In genomic region chr7:132161231-132161915, GRCh38 we compare ENCODE assay signal across 16 cellular contexts.
DNase-seq lines count a peak whose midpoint lies in the region; ATAC-seq, FAIRE-seq and TF ChIP-seq lines count a peak whose summit lies in the region.
"Had no signal": no experiment of that assay in that cellular context is flagged by ENCODE, and none has a peak within 500 bp of the region (broad histone marks: within the 10 kb centered on the region; RNA-seq: fewer than 3 reads in every experiment).

No MANE protein-coding gene starts in this region.

- TF ChIP-seq POLR2A in K562 (conservative IDR thresholded peaks at IDR 0.05) (no peak), GM12892 (IDR thresholded peaks at IDR 0.05; ENCODE audit: low read depth, low read length) (no peak)

- peaks cover 15 to 73% of the 10 kb centered on the region in 2 experiments; a peak in 4 of 5 replicates for H3K27me3 ChIP-seq in K562 (ENCODE audit: control insufficient read depth in 2 of 2, insufficient read depth in 2 of 2, low read length in 2 of 2)

- no peak overlapping the region for H3K27ac Mint-ChIP-seq in activated CD4-positive, alpha-beta T cell treated with anti-CD3 and anti-CD28 coated beads for 36 hours
- H3K27ac Mint-ChIP-seq in T-helper 17 cell: no peak overlapping the region
- H3K27ac Mint-ChIP-seq: stimulated activated naive CD8-positive, alpha-beta T cell treated with anti-CD3 and anti-CD28 coated beads, Interleukin-15, Interleukin-2, amounts not matched to agents 100 ng/mL and 50 ng/mL, for 24 hours had no signal

- H3K9ac ChIP-seq in K562 (ENCODE audit: insufficient read depth in 1 of 2, low read depth in 2 of 2, low read length in 2 of 2): no peak overlapping the region

- H3K79me2 ChIP-seq in K562 (ENCODE audit: control insufficient read depth, insufficient read depth, low read length): no peaks in the 10 kb centered on the region

- no peak overlapping the region for H3K4me2 ChIP-seq in K562 (ENCODE audit: insufficient read depth, low read length)

- peak; percentile 17 for DNase-seq in DMS53 (lab: John Stamatoyannopoulos, UW)
- DNase-seq in DMS53 treated with DMSO at 0.1 percent for 48 hours (lab: John Stamatoyannopoulos, UW; ENCODE audit: unreplicated experiment): no peak
- peak in 1 of 4 experiments; percentile 18 for DNase-seq in K562 (ENCODE audit: extremely low read depth in 1 of 4, low spot score in 3 of 4)
- DNase-seq in kidney tubule cell (ENCODE audit: low spot score): peak; percentile 17
- peak in 30 of 49 donors; percentile 4 to 68 (median 30) for DNase-seq in substantia nigra (lab: John Stamatoyannopoulos, UW)
- DNase-seq in activated CD4-positive, alpha-beta T cell treated with anti-CD3 and anti-CD28 coated beads for 36 hours: no peak
- no peak for DNase-seq in T-helper 17 cell
- DNase-seq in GM12892 (ENCODE audit: insufficient read length): no peak
- DNase-seq: 8988T; activated naive CD4-positive, alpha-beta T cell; naive thymus-derived CD8-positive, alpha-beta T cell; NCI-H2107; NK-92 treated with Interleukin-12 subunit alpha and Interleukin-12 subunit beta, amount 100 ng/mL, for 24 hours had no signal

- no peak for TF ChIP-seq CTCF in K562 (IDR thresholded peaks at IDR 0.05 in 2 of 3, conservative IDR thresholded peaks at IDR 0.05 in 1 of 3; ENCODE audit: insufficient read depth in 2 of 3, low read depth in 1 of 3, low read length in 3 of 3)

- in situ Hi-C loops in K562 (cut with MboI): no loop called here

- POLR2A ChIA-PET in K562 (lab: Yijun Ruan, JAX): interaction anchor here (1.2 to 1.8 kb wide), 2 partner anchors 8 to 11 kb away, joined by 5 to 7 read pairs; no protein-coding TSS in a partner anchor
- POLR2A ChIA-PET in activated CD4-positive, alpha-beta T cell treated with anti-CD3 and anti-CD28 coated beads for 36 hours (lab: Charles Lee): no interaction called here

- H2AFZ ChIP-seq in K562 (ENCODE audit: low read depth, low read length): no peak overlapping the region

- under 1% methylated on average over 17 of the region's 17 CpGs for WGBS in K562 (ENCODE audit: insufficient coverage, low coverage, missing lambda C conversion rate)

- H3K36me3 ChIP-seq in K562 (ENCODE audit: control insufficient read depth, insufficient read depth, low read length): no peaks in the 10 kb centered on the region

- FAIRE-seq in K562 (lab: Jason Lieb, UNC) (peak; percentile 19), GM12892 (lab: Jason Lieb, UNC) (no peak)
- FAIRE-seq: endometrium, islet of Langerhans had no signal

- no peak for TF ChIP-seq RAD21 in K562 (CRISPR knock-in tag; conservative IDR thresholded peaks at IDR 0.05 in 1 of 2, IDR thresholded peaks at IDR 0.05 in 1 of 2)

- H3K4me1 ChIP-seq in K562 (replicated peaks in 1 of 2; ENCODE audit: control insufficient read depth in 2 of 2, insufficient read depth in 2 of 2, low read length in 2 of 2): peaks cover 6 to 11% of the 10 kb centered on the region in 2 experiments; a peak in 4 of 5 replicates

- ATAC-seq in K562 (no peak), T-helper 17 cell (no peak)
- ATAC-seq in activated CD4-positive, alpha-beta T cell treated with anti-CD3 and anti-CD28 coated beads for 36 hours: no peak
- ATAC-seq: naive thymus-derived CD8-positive, alpha-beta T cell had no signal

- intact Hi-C loops in K562 (cut with micrococcal nuclease): no loop called here
- intact Hi-C loops in activated CD4-positive, alpha-beta T cell treated with anti-CD3 and anti-CD28 coated beads for 36 hours (cut with DNase I, micrococcal nuclease): no loop called here

- H3K9me3 Mint-ChIP-seq in activated CD4-positive, alpha-beta T cell treated with anti-CD3 and anti-CD28 coated beads for 36 hours (ENCODE audit: low read depth): no peaks in the 10 kb centered on the region
- H3K9me3 Mint-ChIP-seq: naive thymus-derived CD8-positive, alpha-beta T cell; stimulated activated naive CD8-positive, alpha-beta T cell treated with anti-CD3 and anti-CD28 coated beads, Interleukin-15, Interleukin-2, amounts not matched to agents 100 ng/mL and 50 ng/mL, for 24 hours had no signal

- H4K20me1 ChIP-seq in K562 (replicated peaks; ENCODE audit: control insufficient read depth, insufficient read depth, low read length): peaks cover 27% of the 10 kb centered on the region

- CTCF ChIA-PET in K562 (lab: Yijun Ruan, JAX; ENCODE audit: low intra/inter-chr PET ratio): no interaction called here
- CTCF ChIA-PET in activated CD4-positive, alpha-beta T cell treated with anti-CD3 and anti-CD28 coated beads for 36 hours (lab: Charles Lee): no interaction called here

- H3K4me3 Mint-ChIP-seq in activated CD4-positive, alpha-beta T cell treated with anti-CD3 and anti-CD28 coated beads for 36 hours: no peak overlapping the region
- no peak overlapping the region for H3K4me3 Mint-ChIP-seq in T-helper 17 cell
- H3K4me3 Mint-ChIP-seq: naive thymus-derived CD8-positive, alpha-beta T cell; stimulated activated naive CD8-positive, alpha-beta T cell treated with anti-CD3 and anti-CD28 coated beads, Interleukin-15, Interleukin-2, amounts not matched to agents 100 ng/mL and 50 ng/mL, for 24 hours had no signal

- no peak overlapping the region for H3K27ac ChIP-seq in K562 (ENCODE audit: extremely low read depth, low read depth, low read length)
- H3K27ac ChIP-seq in substantia nigra (ENCODE audit: low read depth, low read length, poor library complexity, severe bottlenecking): no peak overlapping the region

- H3K27me3 Mint-ChIP-seq in activated CD4-positive, alpha-beta T cell treated with anti-CD3 and anti-CD28 coated beads for 36 hours: peaks cover 3% of the 10 kb centered on the region
- H3K27me3 Mint-ChIP-seq in T-helper 17 cell: peaks cover 29% of the 10 kb centered on the region
- H3K27me3 Mint-ChIP-seq: stimulated activated naive CD8-positive, alpha-beta T cell treated with anti-CD3 and anti-CD28 coated beads, Interleukin-15, Interleukin-2, amounts not matched to agents 100 ng/mL and 50 ng/mL, for 24 hours had no signal

- H3K36me3 Mint-ChIP-seq in activated CD4-positive, alpha-beta T cell treated with anti-CD3 and anti-CD28 coated beads for 36 hours (ENCODE audit: low read depth): no peaks in the 10 kb centered on the region
- H3K36me3 Mint-ChIP-seq in T-helper 17 cell (ENCODE audit: low read depth): peaks cover 2% of the 10 kb centered on the region

- H3K9me1 ChIP-seq in K562 (ENCODE audit: control insufficient read depth, insufficient read depth, low read length): no peaks in the 10 kb centered on the region

- no peak for TF ChIP-seq EP300 in K562 (IDR thresholded peaks at IDR 0.05; ENCODE audit: low read length)

- H3K9me3 ChIP-seq in K562 (replicated peaks; ENCODE audit: control insufficient read depth, insufficient read depth, low read depth, low read length) (no peaks in the 10 kb centered on the region), T-helper 17 cell (ENCODE audit: control insufficient read depth, low read length, poor library complexity, severe bottlenecking) (no peaks in the 10 kb centered on the region)

- BruUV-seq in K562 (replicated peaks; lab: Mats Ljungman, UMichigan): no TSS peak

- no peaks in the 10 kb centered on the region for H3K4me1 Mint-ChIP-seq in activated CD4-positive, alpha-beta T cell treated with anti-CD3 and anti-CD28 coated beads for 36 hours
- no peaks in the 10 kb centered on the region for H3K4me1 Mint-ChIP-seq in T-helper 17 cell
- H3K4me1 Mint-ChIP-seq: naive thymus-derived CD8-positive, alpha-beta T cell had no signal

- no peak overlapping the region for H3K4me3 ChIP-seq in K562

TF ChIP-seq in K562, 482 proteins besides CTCF, POLR2A, EP300 and RAD21:
- TF ChIP-seq PHF21A (IDR thresholded peaks at IDR 0.05; ENCODE audit: borderline replicate concordance, low read depth) (no peak), NFIC (IDR thresholded peaks at IDR 0.05) (peak; percentile 58)

Comparison
In these comparisons a context has a peak if more than half of its experiments do, and no peak if none do; other contexts are left out.
1. DNase-seq: peak in DMS53 (single experiment), kidney tubule cell (single experiment) and substantia nigra (30 of 49); none in DMS53 treated with DMSO at 0.1 percent for 48 hours (single experiment), activated CD4-positive, alpha-beta T cell treated with anti-CD3 and anti-CD28 coated beads for 36 hours (single experiment), T-helper 17 cell (0 of 3) and GM12892 (single experiment).